8 cellular contexts compared by ENCODE assay signal in the genomic region with DNA sequence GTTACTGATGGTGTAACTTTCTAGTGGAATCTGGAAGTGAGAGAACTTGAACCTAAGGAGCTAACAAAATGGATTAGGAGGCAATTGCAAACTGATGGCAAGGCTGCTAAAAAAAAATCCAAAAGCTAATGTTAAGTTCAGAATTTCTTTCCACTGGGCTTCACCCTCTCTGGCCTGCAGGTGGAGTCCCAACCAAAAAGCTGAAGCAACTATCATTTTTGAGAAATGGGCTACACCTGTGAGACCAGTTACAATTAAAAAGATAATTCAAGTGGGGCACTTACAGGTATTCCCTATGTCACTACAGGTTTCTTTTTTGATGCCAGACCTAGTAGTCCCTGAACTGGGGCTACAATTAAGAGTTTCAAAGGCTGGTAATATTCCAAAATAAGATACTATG.
A peak's percentile ranks its signal among the peaks of the same experiment; 100 is the strongest.
DNase-seq lines count a peak whose midpoint lies in the region; ATAC-seq and TF ChIP-seq lines count a peak whose summit lies in the region.

No MANE protein-coding gene starts in this region.

- CTCF ChIA-PET in A673 (lab: Charles Lee) = interaction anchor here (0.5 to 0.6 kb wide), 2 partner anchors 9 to 209 kb away, joined by 3 read pairs; no protein-coding TSS in a partner anchor

- no peak overlapping the region for H3K9ac ChIP-seq in OCI-LY1 (ENCODE audit: low read length)

- intact Hi-C loops in A673 (cut with micrococcal nuclease; ENCODE audit: unreplicated experiment) = loop anchor here (1.0 to 5.0 kb wide), 3 partner anchors 177 to 443 kb away; no protein-coding TSS in a partner anchor

- peak; percentile 62 for TF ChIP-seq CTCF in A673 (conservative IDR thresholded peaks at IDR 0.05; ENCODE audit: low read depth, low read length)
- TF ChIP-seq CTCF in OCI-LY1 (IDR thresholded peaks at IDR 0.05; ENCODE audit: low read length) = peak; percentile 70
- peak; percentile 51 for TF ChIP-seq CTCF in foreskin fibroblast (IDR thresholded peaks at IDR 0.05; ENCODE audit: low read depth, low read length)

- no TSS peak for BruUV-seq in A673 (replicated peaks; lab: Mats Ljungman, UMichigan)

- H3K4me2 ChIP-seq in OCI-LY1 (ENCODE audit: low read length) = no peak overlapping the region

- no peaks in the 10 kb centered on the region for H3K4me1 ChIP-seq in A673 (ENCODE audit: insufficient read depth, low read length, poor library complexity, severe bottlenecking)
- peaks cover 10% of the 10 kb centered on the region for H3K4me1 ChIP-seq in OCI-LY1 (ENCODE audit: insufficient read depth, low read length, severe bottlenecking)

- POLR2A ChIA-PET in A673 (lab: Charles Lee; ENCODE audit: low non-redundant PET) = no interaction called here

- no peaks in the 10 kb centered on the region for H4K20me1 ChIP-seq in OCI-LY1 (ENCODE audit: insufficient read depth, low read length)

- no peak overlapping the region for H3K27ac Mint-ChIP-seq in activated naive CD4-positive, alpha-beta T cell treated with anti-CD3 and anti-CD28 coated beads, Interleukin-2, amount 50 U/mL, for 72 hours

- no peaks in the 10 kb centered on the region for H3F3A ChIP-seq in OCI-LY1 (ENCODE audit: insufficient read depth, low read length)

- no peaks in the 10 kb centered on the region for H3K36me3 Mint-ChIP-seq in activated naive CD4-positive, alpha-beta T cell treated with anti-CD3 and anti-CD28 coated beads, Interleukin-2, amount 50 U/mL, for 72 hours

- no peaks in the 10 kb centered on the region for H3K27me3 ChIP-seq in A673 (replicated peaks; ENCODE audit: insufficient read depth, low read depth, low read length, poor library complexity)
- H3K27me3 ChIP-seq in OCI-LY1 (ENCODE audit: insufficient read depth, low read length) = no peaks in the 10 kb centered on the region

- H3K9me3 ChIP-seq in A673 (ENCODE audit: low read depth, low read length, poor library complexity, severe bottlenecking) = no peaks in the 10 kb centered on the region
- H3K9me3 ChIP-seq in OCI-LY1 (ENCODE audit: low read length) = no peaks in the 10 kb centered on the region

- peak; percentile 27 for DNase-seq in A673 (ENCODE audit: low spot score)
- peak in 1 of 2 donors; percentile 50 for DNase-seq in foreskin fibroblast
- DNase-seq in NCI-H526 treated with DMSO at 0.1 percent for 48 hours (lab: John Stamatoyannopoulos, UW) = no peak
- no peak for DNase-seq in activated naive CD4-positive, alpha-beta T cell treated with anti-CD3 and anti-CD28 coated beads, Interleukin-2, amount 50 U/mL, for 72 hours (ENCODE audit: low spot score in 2 of 2)
- DNase-seq in globus pallidus (ENCODE audit: low spot score) = no peak
- DNase-seq in retina = no peak

- no peaks in the 10 kb centered on the region for H3K79me2 ChIP-seq in OCI-LY1 (ENCODE audit: insufficient read depth, low read length)

- ATAC-seq in GM18498 (IDR thresholded peaks at IDR 0.05; ENCODE audit: unreplicated experiment) = peak; percentile 51
- ATAC-seq in activated naive CD4-positive, alpha-beta T cell treated with anti-CD3 and anti-CD28 coated beads, Interleukin-2, amount 50 U/mL, for 72 hours = no peak

- no peak overlapping the region for H3K27ac ChIP-seq in A673 (ENCODE audit: low read depth, low read length, poor library complexity, severe bottlenecking)
- H3K27ac ChIP-seq in OCI-LY1 (ENCODE audit: low read depth, low read length, poor library complexity, severe bottlenecking) = no peak overlapping the region

- no peaks in the 10 kb centered on the region for H3K9me2 ChIP-seq in OCI-LY1 (ENCODE audit: low read depth, low read length)

- H3K4me3 ChIP-seq in A673 (ENCODE audit: low read depth, low read length, poor library complexity, severe bottlenecking) = no peak overlapping the region
- H3K4me3 ChIP-seq in OCI-LY1 (ENCODE audit: low read depth, low read length, poor library complexity, severe bottlenecking) = no peak overlapping the region
- no peak overlapping the region for H3K4me3 ChIP-seq in foreskin fibroblast (ENCODE audit: low read depth in 1 of 2, low read length in 2 of 2)

- H3K9me3 Mint-ChIP-seq in activated naive CD4-positive, alpha-beta T cell treated with anti-CD3 and anti-CD28 coated beads, Interleukin-2, amount 50 U/mL, for 72 hours = no peaks in the 10 kb centered on the region

- H3K36me3 ChIP-seq in A673 (ENCODE audit: insufficient read depth, low read length, poor library complexity, severe bottlenecking) = no peaks in the 10 kb centered on the region
- no peaks in the 10 kb centered on the region; the same call in 1 of the 2 replicates for H3K36me3 ChIP-seq in OCI-LY1 (ENCODE audit: insufficient read depth, low read length)

- H2AFZ ChIP-seq in OCI-LY1 (ENCODE audit: low read length) = no peak overlapping the region
